ENCODE assay signal across 8 cellular contexts in the genomic region with DNA sequence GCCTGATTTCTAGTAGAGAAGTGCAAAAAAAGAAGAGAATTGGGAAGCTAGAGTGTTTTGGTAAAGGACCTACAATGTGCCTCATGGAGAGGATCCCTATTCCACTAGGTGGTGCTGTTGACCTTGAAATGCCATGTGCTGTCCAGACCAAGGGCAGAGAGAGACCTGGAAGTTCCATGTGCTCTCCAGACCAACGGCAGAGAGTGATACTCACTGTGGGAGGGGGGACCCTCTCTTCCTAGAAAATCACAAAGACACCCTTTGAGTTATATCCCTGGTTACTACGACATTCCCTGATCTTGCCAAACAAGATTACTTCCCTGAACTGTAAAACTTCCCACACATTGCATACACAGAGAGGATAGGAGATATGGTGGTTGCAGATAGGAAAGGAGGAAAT.
DNase-seq lines count a peak whose midpoint lies in the region; ATAC-seq and TF ChIP-seq lines count a peak whose summit lies in the region.

No MANE protein-coding gene starts in this region.

- H2AFZ ChIP-seq in Loucy (ENCODE audit: low read length), result peak overlapping the region; percentile 80; the same call in 1 of the 2 replicates

- H3K9me3 Mint-ChIP-seq in activated CD8-positive, alpha-beta T cell treated with anti-CD3 and anti-CD28 coated beads, Interleukin-2, amount 10 ng/mL, durations not matched to agents 7 days and 5 days (ENCODE audit: insufficient read depth), result peaks cover 5% of the 10 kb centered on the region

- H3K9me3 ChIP-seq in Loucy (ENCODE audit: insufficient read depth, low read depth, low read length) (no peaks in the 10 kb centered on the region), T-helper 17 cell (ENCODE audit: control insufficient read depth, low read length, poor library complexity, severe bottlenecking) (no peaks in the 10 kb centered on the region)

- peak; percentile 37 for DNase-seq in Caki2 (ENCODE audit: low read depth)
- DNase-seq in activated CD8-positive, alpha-beta T cell treated with anti-CD3 and anti-CD28 coated beads, Interleukin-2, amount 10 ng/mL, durations not matched to agents 7 days and 5 days, result peak; percentile 35
- DNase-seq in medulla oblongata (ENCODE audit: extremely low spot score), result peak; percentile 19
- DNase-seq in superior temporal gyrus (ENCODE audit: extremely low spot score), result no peak
- no peak for DNase-seq in omental fat pad (ENCODE audit: low spot score)
- DNase-seq in T-helper 17 cell, result no peak

- in situ Hi-C loops in Caki2 (cut with HindIII; ENCODE audit: low pct_unique_long_range_greater_than_20kb, low sequenced_read_pairs), result no loop called here

- TF ChIP-seq CTCF in Loucy (conservative IDR thresholded peaks at IDR 0.05; ENCODE audit: low read length) (peak; percentile 84), omental fat pad (IDR thresholded peaks at IDR 0.05) (no peak)

- POLR2A ChIA-PET in activated CD8-positive, alpha-beta T cell treated with anti-CD3 and anti-CD28 coated beads, Interleukin-2, amount 10 ng/mL, durations not matched to agents 7 days and 5 days (lab: Charles Lee), result no interaction called here

- no peak overlapping the region for H3K27ac Mint-ChIP-seq in activated CD8-positive, alpha-beta T cell treated with anti-CD3 and anti-CD28 coated beads, Interleukin-2, amount 10 ng/mL, durations not matched to agents 7 days and 5 days
- H3K27ac Mint-ChIP-seq in T-helper 17 cell, result no peak overlapping the region

- H3K27me3 Mint-ChIP-seq in activated CD8-positive, alpha-beta T cell treated with anti-CD3 and anti-CD28 coated beads, Interleukin-2, amount 10 ng/mL, durations not matched to agents 7 days and 5 days (ENCODE audit: low read depth), result no peaks in the 10 kb centered on the region
- H3K27me3 Mint-ChIP-seq in T-helper 17 cell, result no peaks in the 10 kb centered on the region

- H3K36me3 Mint-ChIP-seq in activated CD8-positive, alpha-beta T cell treated with anti-CD3 and anti-CD28 coated beads, Interleukin-2, amount 10 ng/mL, durations not matched to agents 7 days and 5 days (ENCODE audit: low read depth), result no peaks in the 10 kb centered on the region
- no peaks in the 10 kb centered on the region for H3K36me3 Mint-ChIP-seq in T-helper 17 cell (ENCODE audit: low read depth)

- no peak overlapping the region for H3K4me2 ChIP-seq in Loucy (ENCODE audit: low read depth, low read length, poor library complexity, severe bottlenecking)

- H3K4me1 ChIP-seq in Loucy (ENCODE audit: insufficient read depth, low read length, poor library complexity, severe bottlenecking), result no peaks in the 10 kb centered on the region

- ATAC-seq in GM18519 (IDR thresholded peaks at IDR 0.05; ENCODE audit: low FRiP score, unreplicated experiment) (peak; percentile 48), omental fat pad (ENCODE audit: low FRiP score) (no peak), T-helper 17 cell (no peak)
- ATAC-seq in activated CD8-positive, alpha-beta T cell treated with anti-CD3 and anti-CD28 coated beads, Interleukin-2, amount 10 ng/mL, durations not matched to agents 7 days and 5 days, result no peak

- no peak overlapping the region for H3K9ac ChIP-seq in Loucy (ENCODE audit: low read depth, low read length, poor library complexity, severe bottlenecking)

- H3F3A ChIP-seq in Loucy (ENCODE audit: low read depth), result no peaks in the 10 kb centered on the region

- H3K4me3 ChIP-seq in Loucy (ENCODE audit: low read length, poor library complexity, severe bottlenecking), result no peak overlapping the region

- no peaks in the 10 kb centered on the region for H3K9me2 ChIP-seq in Loucy (replicated peaks; ENCODE audit: low read depth, low read length)

- CTCF ChIA-PET in activated CD8-positive, alpha-beta T cell treated with anti-CD3 and anti-CD28 coated beads, Interleukin-2, amount 10 ng/mL, durations not matched to agents 7 days and 5 days (lab: Charles Lee), result interaction anchor here (1.1 kb wide), 1 partner anchor 288 kb away, joined by 5 read pairs; no protein-coding TSS in a partner anchor

- no peaks in the 10 kb centered on the region for H4K20me1 ChIP-seq in Loucy (ENCODE audit: insufficient read depth, low read length, poor library complexity, severe bottlenecking)

- H3K27me3 ChIP-seq in Loucy (ENCODE audit: insufficient read depth, low read length, poor library complexity, severe bottlenecking), result no peaks in the 10 kb centered on the region

- H3K4me3 Mint-ChIP-seq in activated CD8-positive, alpha-beta T cell treated with anti-CD3 and anti-CD28 coated beads, Interleukin-2, amount 10 ng/mL, durations not matched to agents 7 days and 5 days, result no peak overlapping the region
- no peak overlapping the region for H3K4me3 Mint-ChIP-seq in T-helper 17 cell

- H3K4me1 Mint-ChIP-seq in activated CD8-positive, alpha-beta T cell treated with anti-CD3 and anti-CD28 coated beads, Interleukin-2, amount 10 ng/mL, durations not matched to agents 7 days and 5 days (ENCODE audit: low read depth), result no peaks in the 10 kb centered on the region
- no peaks in the 10 kb centered on the region for H3K4me1 Mint-ChIP-seq in T-helper 17 cell

- H3K36me3 ChIP-seq in Loucy (ENCODE audit: insufficient read depth, low read length), result no peaks in the 10 kb centered on the region

- H3K79me2 ChIP-seq in Loucy (ENCODE audit: insufficient read depth, low read length), result no peaks in the 10 kb centered on the region

Comparison
In these comparisons a context has a peak if more than half of its experiments do, and no peak if none do; other contexts are left out.
1. DNase-seq: peak in Caki2 (single experiment), activated CD8-positive, alpha-beta T cell treated with anti-CD3 and anti-CD28 coated beads, Interleukin-2, amount 10 ng/mL, durations not matched to agents 7 days and 5 days (single experiment) and medulla oblongata (single experiment); none in superior temporal gyrus (single experiment), omental fat pad (single experiment) and T-helper 17 cell (0 of 3).